In the genomic region with DNA sequence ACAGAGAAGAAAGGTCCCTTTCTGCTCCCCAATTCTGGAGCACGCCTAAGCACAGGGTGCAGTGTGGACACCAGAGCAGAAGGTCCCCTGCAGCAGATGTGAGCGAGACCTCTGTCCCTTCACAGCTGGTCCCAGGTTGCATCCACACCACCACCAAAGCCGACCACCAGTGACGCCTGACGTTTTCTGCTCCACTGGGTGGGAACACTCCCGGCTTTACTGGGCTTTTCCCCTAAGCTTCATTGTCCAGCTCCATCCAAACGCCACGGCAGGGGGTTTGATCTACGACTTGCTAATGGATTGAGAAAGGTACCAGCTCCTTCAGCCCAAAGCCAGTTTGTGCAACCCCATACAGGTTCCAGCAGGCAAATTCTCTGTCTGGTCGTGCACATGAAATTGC, we compare ENCODE assay signal across 18 cellular contexts. TPM values are rescaled to one million over a fixed set of nuclear protein-coding genes. Genes with fewer than 3 reads are reported as not detected.
DNase-seq lines count a peak whose midpoint lies in the region; ATAC-seq and TF ChIP-seq lines count a peak whose summit lies in the region.
"Had no signal": no experiment of that assay in that cellular context is flagged by ENCODE, and none has a peak within 500 bp of the region (broad histone marks: within the 10 kb centered on the region; RNA-seq: fewer than 3 reads in every experiment).

No MANE protein-coding gene starts in this region.

- DNase-seq in GM23338 (ENCODE audit: low spot score) (no peak), ecto neural progenitor cell (ENCODE audit: low spot score) (peak; percentile 61), COR-L47 (lab: John Stamatoyannopoulos, UW) (no peak), NCI-H146 (lab: John Stamatoyannopoulos, UW) (no peak), NCI-H748 (lab: John Stamatoyannopoulos, UW; ENCODE audit: unreplicated experiment) (no peak), NCI-H187 treated with DMSO at 0.1 percent for 48 hours (lab: John Stamatoyannopoulos, UW) (no peak)
- DNase-seq: Caco-2, DMS53, GOT3, IMR-90, Kasumi-1, MM.1S, NCI-H1694 treated with DMSO at 0.1 percent for 48 hours, NCI-H526, SHP77 treated with DMSO at 0.1 percent for 48 hours had no signal

- H3K4me2 ChIP-seq in GM23338 = no peak overlapping the region

- peak; percentile 42 for ATAC-seq in GM23338

- H3K36me3 Mint-ChIP-seq in GM23338 (ENCODE audit: low read depth) = peaks cover 11% of the 10 kb centered on the region

- no peaks in the 10 kb centered on the region for H3K4me1 ChIP-seq in GM23338 (ENCODE audit: insufficient read depth)
- H3K4me1 ChIP-seq in muscle layer of colon (ENCODE audit: insufficient read depth, low read length) = peaks cover 28% of the 10 kb centered on the region
- H3K4me1 ChIP-seq in skeletal muscle tissue (ENCODE audit: control insufficient read depth in 3 of 3, insufficient read depth in 3 of 3, low read length in 3 of 3) = peaks cover 19 to 26% (median 20%) of the 10 kb centered on the region in 3 donors
- H3K4me1 ChIP-seq: Caco-2 had no signal

- no peaks in the 10 kb centered on the region for H3F3A ChIP-seq in GM23338 (replicated peaks; ENCODE audit: low read depth)

- H3K27me3 ChIP-seq in GM23338 (ENCODE audit: insufficient read depth) (no peaks in the 10 kb centered on the region), muscle layer of colon (ENCODE audit: control insufficient read depth in 1 of 2, insufficient read depth in 2 of 2, low read length in 2 of 2) (peaks cover 0 to 3% of the 10 kb centered on the region in 2 donors), skeletal muscle tissue (ENCODE audit: control insufficient read depth in 3 of 3, insufficient read depth in 3 of 3, low read length in 3 of 3) (peaks cover 0 to 4% (median 0%) of the 10 kb centered on the region in 3 donors)

- H3K4me3 ChIP-seq in GM23338 = no peak overlapping the region
- no peak overlapping the region for H3K4me3 ChIP-seq in muscle layer of colon (ENCODE audit: low read depth in 1 of 2, low read length in 2 of 2)
- H3K4me3 ChIP-seq in skeletal muscle tissue (ENCODE audit: low read length in 3 of 3) = peak overlapping the region in 1 of 3 donors; percentile 23

- peaks cover 8% of the 10 kb centered on the region for H3K9me3 Mint-ChIP-seq in GM23338

- no peaks in the 10 kb centered on the region for H4K20me1 ChIP-seq in GM23338 (replicated peaks; ENCODE audit: insufficient read depth)

- H2AFZ ChIP-seq in GM23338 = no peak overlapping the region

- H3K9me3 ChIP-seq in muscle layer of colon (ENCODE audit: low read length) (no peaks in the 10 kb centered on the region), skeletal muscle tissue (ENCODE audit: control insufficient read depth in 3 of 3, low read length in 3 of 3) (no peaks in the 10 kb centered on the region)
- H3K9me3 ChIP-seq: Caco-2 had no signal

- no peak overlapping the region for H3K4me3 Mint-ChIP-seq in GM23338

- H3K27ac Mint-ChIP-seq in GM23338 = no peak overlapping the region

- H3K9ac ChIP-seq in muscle layer of colon (ENCODE audit: low read length) (no peak overlapping the region), skeletal muscle tissue (ENCODE audit: low read depth in 1 of 3, low read length in 3 of 3) (no peak overlapping the region)

- H3K9me2 ChIP-seq in GM23338 (ENCODE audit: insufficient read depth) = no peaks in the 10 kb centered on the region; the same call in 1 of the 2 replicates

- H3K4me1 Mint-ChIP-seq in GM23338 = peaks cover 10% of the 10 kb centered on the region; the same call in 2 of the 3 replicates

- no peaks in the 10 kb centered on the region for H3K79me2 ChIP-seq in GM23338 (replicated peaks; ENCODE audit: insufficient read depth)

- H3K36me3 ChIP-seq in GM23338 (ENCODE audit: insufficient read depth) (no peaks in the 10 kb centered on the region), muscle layer of colon (ENCODE audit: insufficient read depth, low read length) (no peaks in the 10 kb centered on the region), skeletal muscle tissue (ENCODE audit: control insufficient read depth in 3 of 3, insufficient read depth in 3 of 3, low read length in 3 of 3) (peaks cover 0 to 25% (median 0%) of the 10 kb centered on the region in 3 donors)

- TF ChIP-seq CTCF in GM23338 (conservative IDR thresholded peaks at IDR 0.05; ENCODE audit: low read depth in 2 of 2) = no peak

- H3K27ac ChIP-seq in GM23338 (ENCODE audit: low read depth) = no peak overlapping the region
- H3K27ac ChIP-seq in muscle layer of colon (ENCODE audit: low read depth, low read length) = peak overlapping the region; percentile 2
- peak overlapping the region; percentile 30 for H3K27ac ChIP-seq in skeletal muscle tissue (ENCODE audit: low read depth, low read length)

- H3K27me3 Mint-ChIP-seq in GM23338 (ENCODE audit: insufficient read depth, low read depth, poor library complexity) = peaks cover 5% of the 10 kb centered on the region

TF ChIP-seq in GM23338, 12 proteins besides CTCF, POLR2A, EP300 and RAD21 (continues in another document):
- TF ChIP-seq ETS1 (IDR thresholded peaks at IDR 0.05) (no peak), NANOG (IDR thresholded peaks at IDR 0.05; ENCODE audit: borderline replicate concordance) (no peak), EZH2 (IDR thresholded peaks at IDR 0.05; ENCODE audit: low read depth, unreplicated experiment) (no peak), EZH2phosphoT487 (IDR thresholded peaks at IDR 0.05; ENCODE audit: unreplicated experiment) (no peak), CREB1 (CRISPR knock-in tag; IDR thresholded peaks at IDR 0.05; ENCODE audit: low read depth) (no peak), JUNB (IDR thresholded peaks at IDR 0.05; ENCODE audit: unreplicated experiment) (no peak), POLR2AphosphoS5 (IDR thresholded peaks at IDR 0.05; ENCODE audit: low read depth) (no peak), ZNF114 (CRISPR knock-in tag; IDR thresholded peaks at IDR 0.05) (no peak), STAT1 (IDR thresholded peaks at IDR 0.05; ENCODE audit: unreplicated experiment) (no peak)
- TF ChIP-seq, protein P1, sequence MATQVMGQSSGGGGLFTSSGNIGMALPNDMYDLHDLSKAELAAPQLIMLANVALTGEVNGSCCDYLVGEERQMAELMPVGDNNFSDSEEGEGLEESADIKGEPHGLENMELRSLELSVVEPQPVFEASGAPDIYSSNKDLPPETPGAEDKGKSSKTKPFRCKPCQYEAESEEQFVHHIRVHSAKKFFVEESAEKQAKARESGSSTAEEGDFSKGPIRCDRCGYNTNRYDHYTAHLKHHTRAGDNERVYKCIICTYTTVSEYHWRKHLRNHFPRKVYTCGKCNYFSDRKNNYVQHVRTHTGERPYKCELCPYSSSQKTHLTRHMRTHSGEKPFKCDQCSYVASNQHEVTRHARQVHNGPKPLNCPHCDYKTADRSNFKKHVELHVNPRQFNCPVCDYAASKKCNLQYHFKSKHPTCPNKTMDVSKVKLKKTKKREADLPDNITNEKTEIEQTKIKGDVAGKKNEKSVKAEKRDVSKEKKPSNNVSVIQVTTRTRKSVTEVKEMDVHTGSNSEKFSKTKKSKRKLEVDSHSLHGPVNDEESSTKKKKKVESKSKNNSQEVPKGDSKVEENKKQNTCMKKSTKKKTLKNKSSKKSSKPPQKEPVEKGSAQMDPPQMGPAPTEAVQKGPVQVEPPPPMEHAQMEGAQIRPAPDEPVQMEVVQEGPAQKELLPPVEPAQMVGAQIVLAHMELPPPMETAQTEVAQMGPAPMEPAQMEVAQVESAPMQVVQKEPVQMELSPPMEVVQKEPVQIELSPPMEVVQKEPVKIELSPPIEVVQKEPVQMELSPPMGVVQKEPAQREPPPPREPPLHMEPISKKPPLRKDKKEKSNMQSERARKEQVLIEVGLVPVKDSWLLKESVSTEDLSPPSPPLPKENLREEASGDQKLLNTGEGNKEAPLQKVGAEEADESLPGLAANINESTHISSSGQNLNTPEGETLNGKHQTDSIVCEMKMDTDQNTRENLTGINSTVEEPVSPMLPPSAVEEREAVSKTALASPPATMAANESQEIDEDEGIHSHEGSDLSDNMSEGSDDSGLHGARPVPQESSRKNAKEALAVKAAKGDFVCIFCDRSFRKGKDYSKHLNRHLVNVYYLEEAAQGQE (IDR thresholded peaks at IDR 0.05; ENCODE audit: unreplicated experiment) = no peak

RNA-seq across cellular contexts. Expression of gene ADAMTS17, which starts 31.3 kb away (rescaled TPM):
- 0.74 and 3.8 TPM in 2 replicates for total RNA-seq in GM23338 (2014; rRNA removed; shearing (Covaris generic))
- 0.60 and 0.70 TPM in 2 replicates for polyA plus RNA-seq in GM23338 (2016; fragmentation: Nextera tagmentation; extraction: Ambion mirVana)
- total RNA-seq in skeletal muscle tissue = 5.7 TPM
- total RNA-seq: IMR-90, OCI-LY7 had no signal
